8 cellular contexts compared by ENCODE assay signal in the genomic region with DNA sequence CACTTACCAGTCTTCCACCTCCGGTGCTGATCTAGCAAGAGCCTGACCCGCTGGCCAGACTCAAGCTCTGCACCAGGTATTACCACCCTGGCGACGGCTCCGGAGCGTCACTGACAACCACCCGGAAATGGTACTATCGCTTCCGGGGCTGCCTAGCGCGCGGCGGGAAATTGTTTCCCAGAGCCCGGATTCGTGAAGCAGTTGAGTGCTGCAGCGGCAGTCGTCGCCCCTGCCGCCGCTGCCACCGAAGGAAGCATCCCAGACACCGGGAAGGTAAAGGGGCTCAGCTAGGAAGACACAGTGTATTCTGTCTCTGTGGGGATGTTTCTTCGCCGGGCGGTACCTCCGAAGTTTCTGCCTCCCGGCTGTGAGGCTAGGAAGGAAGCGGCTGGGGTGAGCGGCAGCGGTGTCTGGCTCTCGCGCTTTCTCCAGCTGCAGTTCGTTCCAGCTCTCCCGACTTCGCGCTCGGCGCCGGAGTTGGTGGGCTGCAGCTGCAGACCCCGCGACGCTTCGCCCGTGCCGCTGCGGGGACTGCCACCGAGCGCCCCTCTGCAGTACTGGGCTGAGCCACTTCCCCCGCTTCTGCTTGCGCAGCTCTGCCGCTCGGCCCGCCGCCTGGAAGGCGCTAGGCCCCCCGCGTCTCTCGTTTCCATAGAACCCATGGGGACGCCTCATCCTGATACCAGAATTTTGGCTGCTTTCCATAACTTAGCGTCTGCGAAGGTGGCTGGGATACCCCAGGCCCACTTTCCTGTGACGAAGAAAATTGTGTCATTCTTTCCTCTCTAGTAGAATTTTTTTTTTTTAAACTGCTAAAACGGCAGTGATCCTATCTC. TPM values are rescaled to one million over a fixed set of nuclear protein-coding genes. Genes with fewer than 3 reads are reported as not detected.
DNase-seq lines count a peak whose midpoint lies in the region; ATAC-seq and TF ChIP-seq lines count a peak whose summit lies in the region.

A gene with protein sequence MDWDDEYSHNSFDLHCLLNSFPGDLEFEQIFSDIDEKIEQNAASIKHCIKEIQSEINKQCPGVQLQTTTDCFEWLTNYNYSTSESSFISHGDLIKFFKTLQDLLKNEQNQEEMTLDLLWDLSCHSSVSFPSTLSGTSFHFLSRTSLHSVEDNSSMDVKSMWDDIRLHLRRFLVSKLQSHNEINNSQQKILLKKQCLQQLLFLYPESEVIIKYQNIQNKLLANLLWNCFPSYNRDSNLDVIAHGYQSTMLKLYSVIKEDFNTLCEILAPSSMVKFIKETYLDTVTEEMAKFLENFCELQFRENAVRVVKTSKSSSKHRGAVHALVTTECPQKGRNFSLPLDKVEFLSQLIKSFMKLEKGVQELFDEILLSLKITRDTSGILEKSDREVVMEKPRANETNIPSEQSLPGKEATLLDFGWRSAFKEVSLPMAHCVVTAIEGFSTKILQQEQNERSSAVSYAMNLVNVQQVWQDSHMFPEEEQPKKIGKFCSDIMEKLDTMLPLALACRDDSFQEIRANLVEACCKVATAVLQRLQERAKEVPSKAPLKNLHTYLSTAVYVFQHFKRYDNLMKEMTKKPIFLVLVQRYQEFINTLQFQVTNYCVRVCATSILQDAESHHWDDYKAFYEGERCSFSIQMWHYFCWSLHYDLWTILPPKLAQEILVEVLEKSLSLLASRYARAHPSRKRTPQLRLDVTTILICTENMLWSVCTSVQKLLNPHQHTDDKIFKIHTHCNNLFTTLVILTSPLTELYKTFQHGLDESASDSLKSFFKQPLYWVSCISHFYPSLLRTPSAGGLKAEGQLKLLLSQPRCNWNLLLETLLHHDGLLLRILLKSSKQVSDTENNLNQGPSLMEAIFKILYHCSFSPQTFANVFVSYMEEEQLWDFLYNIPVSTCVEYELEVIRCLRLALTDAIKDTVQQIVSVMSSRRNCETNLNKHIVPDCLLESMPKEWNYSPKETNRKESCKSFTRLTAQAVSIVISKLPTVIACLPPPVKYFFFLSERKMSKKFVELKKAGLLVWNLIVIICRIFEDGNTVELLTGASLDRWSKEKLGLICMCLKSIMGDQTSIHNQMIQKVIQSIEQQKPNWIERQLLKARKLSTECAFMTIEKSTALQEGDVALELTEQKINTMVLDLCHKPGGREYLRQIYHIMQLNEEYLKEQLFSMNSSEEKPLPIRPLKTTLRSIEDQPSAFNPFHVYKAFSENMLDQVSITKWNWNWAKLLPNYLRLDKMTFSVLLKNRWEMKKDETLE (N-terminal part only) (minus strand): TSS at position 112 of the 836 bp plus-strand sequence. CDS start 81,478 bp downstream, outside the sequence.
A gene (plus strand): TSS at position 177 of the 836 bp plus-strand sequence. CDS start 10,142 bp downstream, outside the sequence.

- TF ChIP-seq CTCF in choroid plexus epithelial cell (conservative IDR thresholded peaks at IDR 0.05; ENCODE audit: low read depth, low read length): no peak

- DNase-seq in AG20443 (ENCODE audit: low spot score) (peak; percentile 93), NCI-H460 (ENCODE audit: extremely low read depth, low read depth) (peak; percentile 89), choroid plexus epithelial cell (ENCODE audit: low read depth) (peak; percentile 92), kidney tubule cell (ENCODE audit: low spot score) (peak; percentile 91)
- DNase-seq in activated CD4-positive, alpha-beta T cell treated with anti-CD3 and anti-CD28 coated beads for 24 hours (ENCODE audit: low read depth in 2 of 2): peak; percentile 71 to 72
- DNase-seq in stimulated activated CD4-positive, alpha-beta T cell treated with anti-CD3 and anti-CD28 coated beads, Interleukin-1b, Interleukin-23, amount 100 ng/mL, for 1 hour (ENCODE audit: low read depth in 2 of 2): peak; percentile 41 to 69

- peak within 1 kb of the TSS; percentile 82 for H3K4me3 ChIP-seq in choroid plexus epithelial cell (ENCODE audit: low read depth, low read length)

- ATAC-seq in GM19043 (IDR thresholded peaks at IDR 0.05; ENCODE audit: low read depth, unreplicated experiment) (peak; percentile 95), HG03354 (IDR thresholded peaks at IDR 0.05; ENCODE audit: poor library complexity, severe bottlenecking, unreplicated experiment) (peak; percentile 97)

RNA-seq across cellular contexts. Expression of the first gene that starts in this region (rescaled TPM):
- total RNA-seq in NCI-H460 (2014; rRNA removed; shearing (Covaris generic)): 13.0 and 13.2 TPM in 2 replicates
- 5.6 and 6.2 TPM in 2 replicates for polyA plus RNA-seq in NCI-H460 (2014; cell fraction: nucleus; rRNA removed)

RNA-seq across cellular contexts. Expression of the second gene that starts in this region (rescaled TPM):
- 54.8 and 77.0 TPM in 2 replicates for total RNA-seq in NCI-H460 (2014; rRNA removed; shearing (Covaris generic))
- 50.9 and 67.3 TPM in 2 replicates for polyA plus RNA-seq in NCI-H460 (2014; cell fraction: nucleus; rRNA removed)

Comparison
In these comparisons a context has a peak if more than half of its experiments do, and no peak if none do; other contexts are left out.
1. Peak in every context shown above with its lines: DNase-seq, ATAC-seq and H3K4me3 ChIP-seq.